Comparison of ENCODE assay signal across 1 cellular context in the genomic region with DNA sequence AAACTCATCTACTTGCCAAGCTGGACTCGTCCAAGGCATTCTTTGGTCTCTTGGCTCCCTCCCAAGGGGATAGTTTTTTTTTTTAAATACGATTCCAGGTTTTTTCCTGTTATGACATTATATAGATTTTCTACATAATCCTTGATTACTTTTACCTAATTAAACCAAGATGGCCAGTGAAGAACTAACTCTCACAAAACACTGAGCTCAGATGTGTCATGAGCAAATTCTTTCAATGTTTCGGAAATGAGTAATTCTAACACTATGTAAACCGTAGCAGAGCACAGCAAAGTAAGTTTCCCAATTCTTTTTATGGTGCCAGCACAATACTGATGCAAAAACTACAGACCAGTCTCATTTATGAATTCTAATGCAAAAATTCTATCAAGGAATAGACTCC.
TF ChIP-seq lines count a peak whose summit lies in the region.

No MANE protein-coding gene starts in this region.

TF ChIP-seq in GM12878, 131 proteins besides CTCF, POLR2A, EP300 and RAD21:
- TF ChIP-seq RELB (IDR thresholded peaks at IDR 0.05; ENCODE audit: low read depth) (no peak), IKZF2 (IDR thresholded peaks at IDR 0.05) (no peak), RBBP5 (conservative IDR thresholded peaks at IDR 0.05) (no peak), MXI1 (IDR thresholded peaks at IDR 0.05; ENCODE audit: low read depth, low read length) (no peak), NFXL1 (IDR thresholded peaks at IDR 0.05; ENCODE audit: borderline replicate concordance) (no peak), RCOR1 (conservative IDR thresholded peaks at IDR 0.05; ENCODE audit: low read depth, low read length) (no peak), RFX5 (IDR thresholded peaks at IDR 0.05; ENCODE audit: low read depth, low read length) (no peak), ZBTB4 (CRISPR knock-in tag; IDR thresholded peaks at IDR 0.05) (no peak), CBFB (IDR thresholded peaks at IDR 0.05; ENCODE audit: low read depth) (no peak), BCLAF1 (IDR thresholded peaks at IDR 0.05) (no peak), ZNF384 (IDR thresholded peaks at IDR 0.05; ENCODE audit: borderline replicate concordance, low read depth, low read length) (no peak), ATF7 (IDR thresholded peaks at IDR 0.05; ENCODE audit: low read depth) (no peak), BCL3 (IDR thresholded peaks at IDR 0.05; ENCODE audit: borderline replicate concordance, insufficient read depth, low read depth, low read length, poor library complexity, severe bottlenecking) (no peak), NKRF (conservative IDR thresholded peaks at IDR 0.05) (no peak), KDM1A (IDR thresholded peaks at IDR 0.05; ENCODE audit: borderline replicate concordance) (no peak), EGR1 (IDR thresholded peaks at IDR 0.05; ENCODE audit: borderline replicate concordance in 1 of 2, low read depth in 2 of 2, low read length in 2 of 2) (no peak), MYC (IDR thresholded peaks at IDR 0.05; ENCODE audit: insufficient read depth, insufficient read length, insufficient replicate concordance, low read length, severe bottlenecking) (no peak), SMARCA5 (IDR thresholded peaks at IDR 0.05) (no peak)
- TF ChIP-seq, protein P1, sequence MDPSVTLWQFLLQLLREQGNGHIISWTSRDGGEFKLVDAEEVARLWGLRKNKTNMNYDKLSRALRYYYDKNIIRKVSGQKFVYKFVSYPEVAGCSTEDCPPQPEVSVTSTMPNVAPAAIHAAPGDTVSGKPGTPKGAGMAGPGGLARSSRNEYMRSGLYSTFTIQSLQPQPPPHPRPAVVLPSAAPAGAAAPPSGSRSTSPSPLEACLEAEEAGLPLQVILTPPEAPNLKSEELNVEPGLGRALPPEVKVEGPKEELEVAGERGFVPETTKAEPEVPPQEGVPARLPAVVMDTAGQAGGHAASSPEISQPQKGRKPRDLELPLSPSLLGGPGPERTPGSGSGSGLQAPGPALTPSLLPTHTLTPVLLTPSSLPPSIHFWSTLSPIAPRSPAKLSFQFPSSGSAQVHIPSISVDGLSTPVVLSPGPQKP (IDR thresholded peaks at IDR 0.05; ENCODE audit: low read depth, low read length), result no peak
- TF ChIP-seq, protein P2, sequence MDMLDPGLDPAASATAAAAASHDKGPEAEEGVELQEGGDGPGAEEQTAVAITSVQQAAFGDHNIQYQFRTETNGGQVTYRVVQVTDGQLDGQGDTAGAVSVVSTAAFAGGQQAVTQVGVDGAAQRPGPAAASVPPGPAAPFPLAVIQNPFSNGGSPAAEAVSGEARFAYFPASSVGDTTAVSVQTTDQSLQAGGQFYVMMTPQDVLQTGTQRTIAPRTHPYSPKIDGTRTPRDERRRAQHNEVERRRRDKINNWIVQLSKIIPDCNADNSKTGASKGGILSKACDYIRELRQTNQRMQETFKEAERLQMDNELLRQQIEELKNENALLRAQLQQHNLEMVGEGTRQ (IDR thresholded peaks at IDR 0.05; ENCODE audit: borderline replicate concordance, low read depth, low read length), result no peak
